1 cellular context compared by ENCODE assay signal in the genomic region with DNA sequence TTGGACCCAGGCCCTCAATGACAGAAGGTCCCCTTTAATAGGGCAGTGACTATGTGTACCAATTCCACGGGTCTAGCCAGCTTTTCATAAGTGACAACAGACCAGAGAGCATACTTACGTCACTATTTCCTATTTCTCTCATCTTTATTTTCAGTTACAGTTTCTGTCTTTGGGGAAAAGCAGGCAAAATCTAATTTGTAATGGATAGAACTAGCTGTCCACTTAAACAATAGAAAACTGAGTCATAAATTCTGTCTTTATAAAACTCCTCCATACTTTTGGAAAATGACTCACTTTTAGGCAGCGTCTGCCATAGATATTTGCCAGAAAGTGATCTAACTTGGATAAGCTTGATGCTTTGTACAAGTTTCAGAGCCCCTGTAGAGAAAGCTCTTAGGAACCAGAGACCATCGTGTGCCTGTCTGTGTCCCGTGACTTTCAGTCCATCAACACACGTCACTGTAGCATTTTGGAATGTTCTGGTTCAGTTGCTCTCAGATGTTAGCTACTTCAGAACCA.
TF ChIP-seq lines count a peak whose summit lies in the region.

No MANE protein-coding gene starts in this region.

TF ChIP-seq in GM12878, 131 proteins besides CTCF, POLR2A, EP300 and RAD21 (continued from another document):
- TF ChIP-seq, protein P1, sequence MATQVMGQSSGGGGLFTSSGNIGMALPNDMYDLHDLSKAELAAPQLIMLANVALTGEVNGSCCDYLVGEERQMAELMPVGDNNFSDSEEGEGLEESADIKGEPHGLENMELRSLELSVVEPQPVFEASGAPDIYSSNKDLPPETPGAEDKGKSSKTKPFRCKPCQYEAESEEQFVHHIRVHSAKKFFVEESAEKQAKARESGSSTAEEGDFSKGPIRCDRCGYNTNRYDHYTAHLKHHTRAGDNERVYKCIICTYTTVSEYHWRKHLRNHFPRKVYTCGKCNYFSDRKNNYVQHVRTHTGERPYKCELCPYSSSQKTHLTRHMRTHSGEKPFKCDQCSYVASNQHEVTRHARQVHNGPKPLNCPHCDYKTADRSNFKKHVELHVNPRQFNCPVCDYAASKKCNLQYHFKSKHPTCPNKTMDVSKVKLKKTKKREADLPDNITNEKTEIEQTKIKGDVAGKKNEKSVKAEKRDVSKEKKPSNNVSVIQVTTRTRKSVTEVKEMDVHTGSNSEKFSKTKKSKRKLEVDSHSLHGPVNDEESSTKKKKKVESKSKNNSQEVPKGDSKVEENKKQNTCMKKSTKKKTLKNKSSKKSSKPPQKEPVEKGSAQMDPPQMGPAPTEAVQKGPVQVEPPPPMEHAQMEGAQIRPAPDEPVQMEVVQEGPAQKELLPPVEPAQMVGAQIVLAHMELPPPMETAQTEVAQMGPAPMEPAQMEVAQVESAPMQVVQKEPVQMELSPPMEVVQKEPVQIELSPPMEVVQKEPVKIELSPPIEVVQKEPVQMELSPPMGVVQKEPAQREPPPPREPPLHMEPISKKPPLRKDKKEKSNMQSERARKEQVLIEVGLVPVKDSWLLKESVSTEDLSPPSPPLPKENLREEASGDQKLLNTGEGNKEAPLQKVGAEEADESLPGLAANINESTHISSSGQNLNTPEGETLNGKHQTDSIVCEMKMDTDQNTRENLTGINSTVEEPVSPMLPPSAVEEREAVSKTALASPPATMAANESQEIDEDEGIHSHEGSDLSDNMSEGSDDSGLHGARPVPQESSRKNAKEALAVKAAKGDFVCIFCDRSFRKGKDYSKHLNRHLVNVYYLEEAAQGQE (IDR thresholded peaks at IDR 0.05; ENCODE audit: low read depth, low read length) = no peak
- TF ChIP-seq ATF7 (IDR thresholded peaks at IDR 0.05; ENCODE audit: low read depth) (peak; percentile 96), RFX5 (IDR thresholded peaks at IDR 0.05; ENCODE audit: low read depth, low read length) (no peak), MYB (IDR thresholded peaks at IDR 0.05; ENCODE audit: borderline replicate concordance, low read depth, low read length) (no peak), ZNF24 (IDR thresholded peaks at IDR 0.05) (no peak), SPI1 (IDR thresholded peaks at IDR 0.05; ENCODE audit: borderline replicate concordance, insufficient read depth, low read depth, low read length) (no peak), CBX5 (IDR thresholded peaks at IDR 0.05; ENCODE audit: low read depth) (no peak), WRNIP1 (IDR thresholded peaks at IDR 0.05; ENCODE audit: borderline replicate concordance, low read depth, low read length) (no peak), CBFB (IDR thresholded peaks at IDR 0.05; ENCODE audit: low read depth) (no peak), ZNF207 (IDR thresholded peaks at IDR 0.05; ENCODE audit: borderline replicate concordance) (no peak), KLF5 (IDR thresholded peaks at IDR 0.05; ENCODE audit: partially characterized antibody) (no peak), NR2C1 (IDR thresholded peaks at IDR 0.05) (no peak), SUPT20H (IDR thresholded peaks at IDR 0.05; ENCODE audit: borderline replicate concordance, control insufficient read depth, low read depth, low read length) (no peak), BHLHE40 (IDR thresholded peaks at IDR 0.05; ENCODE audit: borderline replicate concordance in 1 of 2, low read depth in 2 of 2, low read length in 1 of 2) (peak; percentile 57 to 75; a peak in 3 of 4 replicates), HDAC6 (IDR thresholded peaks at IDR 0.05; ENCODE audit: unreplicated experiment) (no peak), BMI1 (IDR thresholded peaks at IDR 0.05; ENCODE audit: borderline replicate concordance) (no peak)
